Comparison of ENCODE assay signal across 8 cellular contexts in genomic region chr6:34143884-34144580, GRCh38. TPM values are rescaled to one million over a fixed set of nuclear protein-coding genes. Genes with fewer than 3 reads are reported as not detected.
A peak's percentile ranks its signal among the peaks of the same experiment; 100 is the strongest.
DNase-seq lines count a peak whose midpoint lies in the region; ATAC-seq and TF ChIP-seq lines count a peak whose summit lies in the region.

No MANE protein-coding gene starts in this region.

- DNase-seq in GM10266 (ENCODE audit: extremely low spot score) (no peak), NCI-H2171 treated with DMSO at 0.1 percent for 48 hours (lab: John Stamatoyannopoulos, UW) (peak; percentile 83), SKM-1 treated with dmso at 0.1 percent for 144 hours (lab: John Stamatoyannopoulos, UW; ENCODE audit: unreplicated experiment) (no peak)
- DNase-seq in activated T-cell treated with anti-CD3 and anti-CD28 coated beads, Interleukin-2, amount 50 U/mL, for 72 hours: peak; percentile 63 to 74
- peak; percentile 43 for DNase-seq in stimulated activated CD4-positive, alpha-beta T cell treated with anti-CD3 and anti-CD28 coated beads, Interleukin-4, amount 100 ng/mL, for 24 hours

- H3K9ac ChIP-seq in iPS-15b (ENCODE audit: low read depth, low read length): peak overlapping the region; percentile 26

- peaks cover 77% of the 10 kb centered on the region for H3K27me3 Mint-ChIP-seq in activated T-cell treated with anti-CD3 and anti-CD28 coated beads, Interleukin-2, amount 50 U/mL, for 72 hours (ENCODE audit: low read depth)

- H3K27ac Mint-ChIP-seq in activated T-cell treated with anti-CD3 and anti-CD28 coated beads, Interleukin-2, amount 50 U/mL, for 72 hours: no peak overlapping the region

- no peaks in the 10 kb centered on the region for H3K36me3 ChIP-seq in iPS-15b (ENCODE audit: control insufficient read depth, insufficient read depth, low read length)

- no peaks in the 10 kb centered on the region for H3K9me3 ChIP-seq in iPS-15b (ENCODE audit: control insufficient read depth, insufficient read depth, low read length)

- H3K9me3 Mint-ChIP-seq in activated T-cell treated with anti-CD3 and anti-CD28 coated beads, Interleukin-2, amount 50 U/mL, for 72 hours: no peaks in the 10 kb centered on the region

- peaks cover 21% of the 10 kb centered on the region for H3K4me1 Mint-ChIP-seq in activated T-cell treated with anti-CD3 and anti-CD28 coated beads, Interleukin-2, amount 50 U/mL, for 72 hours (ENCODE audit: low read depth)

- peak; percentile 74 to 77 for ATAC-seq in activated T-cell treated with anti-CD3 and anti-CD28 coated beads, Interleukin-2, amount 50 U/mL, for 72 hours (replicated peaks in 1 of 2)
- ATAC-seq in HG03565 (IDR thresholded peaks at IDR 0.05; ENCODE audit: unreplicated experiment) (no peak), HG03135 (IDR thresholded peaks at IDR 0.05; ENCODE audit: unreplicated experiment) (no peak)

- H3K27me3 ChIP-seq in iPS-15b (ENCODE audit: control insufficient read depth, insufficient read depth, low read length): peaks cover 22% of the 10 kb centered on the region

- peak; percentile 23 for TF ChIP-seq CTCF in GM10266 (IDR thresholded peaks at IDR 0.05; ENCODE audit: control insufficient read depth, insufficient read depth, low read depth, missing control alignments)

- peaks cover 21% of the 10 kb centered on the region for H3K4me1 ChIP-seq in iPS-15b (ENCODE audit: control insufficient read depth, insufficient read depth, low read length)

- H3K4me3 Mint-ChIP-seq in activated T-cell treated with anti-CD3 and anti-CD28 coated beads, Interleukin-2, amount 50 U/mL, for 72 hours: peak overlapping the region; percentile 71 to 74

- no peaks in the 10 kb centered on the region for H3K36me3 Mint-ChIP-seq in activated T-cell treated with anti-CD3 and anti-CD28 coated beads, Interleukin-2, amount 50 U/mL, for 72 hours (ENCODE audit: insufficient read depth in 2 of 2)

- peak overlapping the region; percentile 77 for H3K4me3 ChIP-seq in iPS-15b (ENCODE audit: low read depth, low read length)

RNA-seq across cellular contexts. Expression of gene GRM4, which starts 1.9 kb away (rescaled TPM):
- total RNA-seq in activated T-cell treated with anti-CD3 and anti-CD28 coated beads, Interleukin-2, amount 50 U/mL, for 72 hours: under 1 TPM in 1 of 2 donors, not detected in 1; 0.07 TPM

Comparison
In these comparisons a context has a peak if more than half of its experiments do, and no peak if none do; other contexts are left out.
1. DNase-seq: peak in NCI-H2171 treated with DMSO at 0.1 percent for 48 hours (single experiment), activated T-cell treated with anti-CD3 and anti-CD28 coated beads, Interleukin-2, amount 50 U/mL, for 72 hours (2 of 2) and stimulated activated CD4-positive, alpha-beta T cell treated with anti-CD3 and anti-CD28 coated beads, Interleukin-4, amount 100 ng/mL, for 24 hours (single experiment); none in GM10266 (single experiment) and SKM-1 treated with dmso at 0.1 percent for 144 hours (single experiment).
2. ATAC-seq: peak in activated T-cell treated with anti-CD3 and anti-CD28 coated beads, Interleukin-2, amount 50 U/mL, for 72 hours (2 of 2); none in HG03565 (single experiment) and HG03135 (single experiment).